In the genomic region with DNA sequence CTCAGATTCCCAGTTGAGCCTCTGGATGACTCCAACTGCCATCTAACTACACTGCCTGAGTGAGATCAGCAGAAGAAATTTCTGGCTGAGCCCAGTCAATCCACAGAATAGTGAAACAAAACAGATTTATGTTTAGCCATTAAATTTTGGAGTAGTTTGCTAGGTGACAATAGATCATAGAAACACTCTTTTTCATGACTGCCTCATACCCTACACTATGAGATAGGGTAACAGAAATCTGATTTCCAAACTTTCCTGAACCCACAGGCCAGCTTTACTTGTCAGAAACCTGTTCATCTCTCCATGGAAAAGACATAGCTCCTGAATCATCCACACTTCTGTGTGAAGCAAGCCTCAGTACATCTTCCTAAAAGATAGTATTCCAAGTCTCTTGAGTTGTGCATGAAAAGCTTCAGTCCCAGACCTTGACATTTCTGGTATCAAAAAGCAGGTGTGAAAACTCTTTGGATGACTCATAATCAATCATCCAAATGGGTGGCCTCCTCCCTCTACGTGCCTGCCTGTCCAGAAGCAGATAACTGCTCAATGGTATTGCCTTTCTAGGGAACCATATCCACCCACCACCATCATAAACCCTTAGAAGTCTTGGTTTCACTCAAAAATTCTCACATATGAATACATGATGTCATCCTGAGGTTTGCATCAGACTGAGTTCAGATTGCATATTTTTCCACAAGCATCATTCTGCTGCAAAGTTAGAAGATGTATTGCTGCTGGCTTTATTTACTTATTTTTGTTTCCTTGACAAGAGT, we compare ENCODE assay signal across 14 cellular contexts. TPM values are rescaled to one million over a fixed set of nuclear protein-coding genes. Genes with fewer than 3 reads are reported as not detected.
A peak's percentile ranks its signal among the peaks of the same experiment; 100 is the strongest.
DNase-seq lines count a peak whose midpoint lies in the region; ATAC-seq, FAIRE-seq and TF ChIP-seq lines count a peak whose summit lies in the region.
"Had no signal": no experiment of that assay in that cellular context is flagged by ENCODE, and none has a peak within 500 bp of the region (broad histone marks: within the 10 kb centered on the region; RNA-seq: fewer than 3 reads in every experiment).

No MANE protein-coding gene starts in this region.

- no peaks in the 10 kb centered on the region for H4K20me1 ChIP-seq in hepatocyte (ENCODE audit: insufficient read depth, poor library complexity, severe bottlenecking)

- 44% methylated on average over 1 of the region's 1 CpG for WGBS in hepatocyte (ENCODE audit: low lambda C conversion rate, missing lambda C conversion rate)
- 50 to 56% (median 53%) methylated on average over 1 of the region's 1 CpG for WGBS in psoas muscle, 3 donors

- CTCF ChIA-PET in A673 (lab: Charles Lee), result no interaction called here

- POLR2A ChIA-PET in A673 (lab: Charles Lee; ENCODE audit: low non-redundant PET), result no interaction called here

- intact Hi-C loops in psoas muscle (cut with DNase I) (no loop called here), A673 (cut with micrococcal nuclease; ENCODE audit: unreplicated experiment) (no loop called here)

- H3K27ac ChIP-seq in hepatocyte, result no peak overlapping the region
- no peak overlapping the region for H3K27ac ChIP-seq in psoas muscle
- no peak overlapping the region for H3K27ac ChIP-seq in A673 (ENCODE audit: low read depth, low read length, poor library complexity, severe bottlenecking)
- H3K27ac ChIP-seq: coronary artery, KMS-11, lower lobe of right lung had no signal

- peak; percentile 80 for FAIRE-seq in GM19239 (lab: Jason Lieb, UNC)
- no peak for FAIRE-seq in HTR-8/SVneo (lab: Jason Lieb, UNC)
- FAIRE-seq: urothelium cell line had no signal

- no peak for TF ChIP-seq CTCF in hepatocyte (IDR thresholded peaks at IDR 0.05; ENCODE audit: poor library complexity)
- TF ChIP-seq CTCF in psoas muscle (IDR thresholded peaks at IDR 0.05), result no peak
- TF ChIP-seq CTCF in A673 (conservative IDR thresholded peaks at IDR 0.05; ENCODE audit: low read depth, low read length), result no peak

- H3K4me3 ChIP-seq in hepatocyte (no peak overlapping the region), psoas muscle (no peak overlapping the region), A673 (ENCODE audit: low read depth, low read length, poor library complexity, severe bottlenecking) (no peak overlapping the region)
- H3K4me3 ChIP-seq: coronary artery, lower lobe of right lung had no signal

- DNase-seq in GM03348 (ENCODE audit: low spot score), result peak; percentile 5
- DNase-seq in GM19239 (ENCODE audit: insufficient read length, low spot score), result no peak
- DNase-seq in NCI-H146 treated with DMSO at 0.1 percent for 48 hours (lab: John Stamatoyannopoulos, UW; ENCODE audit: unreplicated experiment), result peak; percentile 33
- peak; percentile 22 for DNase-seq in hepatocyte (ENCODE audit: low spot score)
- DNase-seq in psoas muscle, result no peak
- no peak for DNase-seq in HTR-8/SVneo (ENCODE audit: insufficient read length, low spot score)
- DNase-seq in A673 (ENCODE audit: low spot score), result no peak
- DNase-seq: lower lobe of right lung, OCI-M1, T-helper 9 cell had no signal

- no peaks in the 10 kb centered on the region for H3K9me2 ChIP-seq in hepatocyte (replicated peaks; ENCODE audit: insufficient read depth)

- H2AFZ ChIP-seq in hepatocyte, result no peak overlapping the region

- ATAC-seq in psoas muscle (no peak), GM21367 (IDR thresholded peaks at IDR 0.05; ENCODE audit: unreplicated experiment) (no peak)
- ATAC-seq: lower lobe of right lung had no signal

- H3K79me2 ChIP-seq in hepatocyte, result no peaks in the 10 kb centered on the region

- H3K36me3 ChIP-seq in hepatocyte (replicated peaks; ENCODE audit: insufficient read depth, low read depth) (no peaks in the 10 kb centered on the region), psoas muscle (ENCODE audit: insufficient read depth in 1 of 2, low read depth in 1 of 2) (no peaks in the 10 kb centered on the region), A673 (ENCODE audit: insufficient read depth, low read length, poor library complexity, severe bottlenecking) (no peaks in the 10 kb centered on the region)
- H3K36me3 ChIP-seq: lower lobe of right lung had no signal

- no peak overlapping the region for H3K4me2 ChIP-seq in hepatocyte
- H3K4me2 ChIP-seq: KMS-11 had no signal

- peaks cover 3% of the 10 kb centered on the region for H3K4me1 ChIP-seq in hepatocyte (ENCODE audit: insufficient read depth)
- H3K4me1 ChIP-seq in psoas muscle, result no peaks in the 10 kb centered on the region
- no peaks in the 10 kb centered on the region for H3K4me1 ChIP-seq in A673 (ENCODE audit: insufficient read depth, low read length, poor library complexity, severe bottlenecking)
- H3K4me1 ChIP-seq: lower lobe of right lung had no signal

- H3K27me3 ChIP-seq in hepatocyte, result no peaks in the 10 kb centered on the region
- H3K27me3 ChIP-seq in psoas muscle (ENCODE audit: insufficient read depth in 3 of 3, low read length in 2 of 3), result no peaks in the 10 kb centered on the region
- no peaks in the 10 kb centered on the region for H3K27me3 ChIP-seq in A673 (replicated peaks; ENCODE audit: insufficient read depth, low read depth, low read length, poor library complexity)

- no TSS peak for BruUV-seq in A673 (replicated peaks; lab: Mats Ljungman, UMichigan)

- H3K9me3 ChIP-seq in hepatocyte (ENCODE audit: low read depth), result no peaks in the 10 kb centered on the region
- no peaks in the 10 kb centered on the region for H3K9me3 ChIP-seq in psoas muscle
- no peaks in the 10 kb centered on the region for H3K9me3 ChIP-seq in A673 (ENCODE audit: low read depth, low read length, poor library complexity, severe bottlenecking)
- H3K9me3 ChIP-seq: lower lobe of right lung had no signal

RNA-seq across cellular contexts. Expression of gene RAP2C, which starts 47.5 kb away (rescaled TPM):
- total RNA-seq in hepatocyte, result 53.8 and 57.4 TPM in 2 replicates
- polyA plus RNA-seq in hepatocyte, result 30.0 and 32.2 TPM in 2 replicates
- total RNA-seq in psoas muscle, result 10 to 100 TPM; 16.6 to 25.7 (median 23.3) TPM
- polyA plus RNA-seq in psoas muscle, result 10 to 100 TPM in 2 of 3 donors, 1 to 10 TPM in 1; 9.6 to 22.2 (median 15.0) TPM
- total RNA-seq in A673 (2021), result 20.8 and 21.4 TPM in 2 replicates

Comparison
In these comparisons a context has a peak if more than half of its experiments do, and no peak if none do; other contexts are left out.
1. DNase-seq: peak in GM03348 (single experiment), NCI-H146 treated with DMSO at 0.1 percent for 48 hours (single experiment) and hepatocyte (single experiment); none in GM19239 (single experiment), psoas muscle (0 of 2), HTR-8/SVneo (single experiment) and A673 (single experiment).